ENCODE assay signal across 8 cellular contexts in genomic region chr1:110554871-110555801, GRCh38. TPM values are rescaled to one million over a fixed set of nuclear protein-coding genes. Genes with fewer than 3 reads are reported as not detected.
DNase-seq lines count a peak whose midpoint lies in the region; ATAC-seq, FAIRE-seq and TF ChIP-seq lines count a peak whose summit lies in the region.

No MANE protein-coding gene starts in this region.

- peaks cover 4% of the 10 kb centered on the region; the same call in 1 of the 2 replicates for H3K4me1 ChIP-seq in ES-I3 (ENCODE audit: insufficient read depth, low read length)
- no peaks in the 10 kb centered on the region for H3K4me1 ChIP-seq in pancreas
- H3K4me1 ChIP-seq in thyroid gland, result peaks cover 5 to 8% of the 10 kb centered on the region in 2 donors

- whole genome bisulfite sequencing in pancreas, 2 donors, result 6 to 7% methylated on average over 52 to 53 of the region's 53 CpGs
- WGBS in thyroid gland, 2 donors, result 14 to 15% methylated on average over 11 to 25 of the region's 53 CpGs

- TF ChIP-seq CTCF in pancreas (IDR thresholded peaks at IDR 0.05) (peak; percentile 65 to 82 (median 72)), thyroid gland (IDR thresholded peaks at IDR 0.05) (peak in 5 of 6 experiments; percentile 38 to 83 (median 61))

- no peak for TF ChIP-seq POLR2A in thyroid gland (IDR thresholded peaks at IDR 0.05)

- H3K9ac ChIP-seq in ES-I3 (ENCODE audit: low read depth, low read length), result peak overlapping the region; percentile 50; the same call in 1 of the 2 replicates

- FAIRE-seq in pancreas (lab: Jason Lieb, UNC), result no peak

- H3K9me3 ChIP-seq in ES-I3 (ENCODE audit: control insufficient read depth, insufficient read depth, low read length) (no peaks in the 10 kb centered on the region), pancreas (no peaks in the 10 kb centered on the region), thyroid gland (no peaks in the 10 kb centered on the region)

- peaks cover 0 to 7% (median 0%) of the 10 kb centered on the region in 4 donors for H3K27me3 ChIP-seq in pancreas
- no peaks in the 10 kb centered on the region for H3K27me3 ChIP-seq in thyroid gland

- no peak overlapping the region for H3K27ac ChIP-seq in pancreas
- no peak overlapping the region for H3K27ac ChIP-seq in thyroid gland

- intact Hi-C loops in pancreas (cut with DNase I) (loop anchor here in 2 of 3 donors (5.0 kb wide), 2 partner anchors 57 to 62 kb away; no protein-coding TSS in a partner anchor), thyroid gland (cut with DNase I) (no loop called here)

- H3K36me3 ChIP-seq in ES-I3 (ENCODE audit: insufficient read depth, low read length) (no peaks in the 10 kb centered on the region), pancreas (no peaks in the 10 kb centered on the region), thyroid gland (no peaks in the 10 kb centered on the region)

- DNase-seq in NCI-H526 treated with DMSO at 0.1 percent for 48 hours (lab: John Stamatoyannopoulos, UW) (peak; percentile 18), germinal center (ENCODE audit: low spot score) (peak; percentile 69), pancreas (peak; percentile 31 to 84 (median 62)), thyroid gland (peak; percentile 71)
- DNase-seq in activated effector memory CD4-positive, alpha-beta T cell treated with anti-CD3 and anti-CD28 coated beads, Interleukin-2, amount 50 U/mL, for 16 hours, result peak; percentile 86

- H3K4me3 ChIP-seq in pancreas (peak overlapping the region in 3 of 4 donors; percentile 26 to 39 (median 29)), thyroid gland (replicated peaks in 1 of 3) (no peak overlapping the region)

- ATAC-seq in pancreas (peak; percentile 93 to 98 (median 97)), HG03139 (IDR thresholded peaks at IDR 0.05; ENCODE audit: unreplicated experiment) (no peak), GM19035 (IDR thresholded peaks at IDR 0.05; ENCODE audit: unreplicated experiment) (no peak)

RNA-seq across cellular contexts. Expression of gene KCNA10, which starts 36.2 kb away (rescaled TPM):
- total RNA-seq in pancreas (not detected), thyroid gland (not detected)
- not detected for polyA plus RNA-seq in pancreas

RNA-seq across cellular contexts. Expression of gene KCNA2, which starts 51.0 kb away (rescaled TPM):
- total RNA-seq in pancreas, result 1 to 10 TPM in 2 of 6 donors, under 1 TPM in 4; 0.40 to 1.6 (median 0.81) TPM
- polyA plus RNA-seq in pancreas, result under 1 TPM; 0.21 to 0.23 TPM
- total RNA-seq in thyroid gland, result 1 to 10 TPM; 2.9 to 6.8 (median 3.5) TPM

Comparison
In these comparisons a context has a peak if more than half of its experiments do, and no peak if none do; other contexts are left out.
1. DNase-seq: peak in every context shown above with its lines; median percentile 86 in activated effector memory CD4-positive, alpha-beta T cell treated with anti-CD3 and anti-CD28 coated beads, Interleukin-2, amount 50 U/mL, for 16 hours; 71 in thyroid gland; 69 in germinal center; 62 in pancreas; 18 in NCI-H526 treated with DMSO at 0.1 percent for 48 hours.
2. ATAC-seq: peak in pancreas (4 of 4); none in HG03139 (single experiment) and GM19035 (single experiment).
3. H3K4me3 ChIP-seq: peak in pancreas (3 of 4); none in thyroid gland (0 of 3).